In genomic region chr22:38862375-38863329, GRCh38 we compare ENCODE assay signal across 11 cellular contexts. TPM values are rescaled to one million over a fixed set of nuclear protein-coding genes. Genes with fewer than 3 reads are reported as not detected.
DNase-seq lines count a peak whose midpoint lies in the region; ATAC-seq, FAIRE-seq and TF ChIP-seq lines count a peak whose summit lies in the region.
"Had no signal": no experiment of that assay in that cellular context is flagged by ENCODE, and none has a peak within 500 bp of the region (broad histone marks: within the 10 kb centered on the region; RNA-seq: fewer than 3 reads in every experiment).

No MANE protein-coding gene starts in this region.

- no peak for FAIRE-seq in GM19239 (lab: Jason Lieb, UNC)

- no peaks in the 10 kb centered on the region for H3K27me3 Mint-ChIP-seq in activated CD4-positive, alpha-beta T cell treated with anti-CD3 and anti-CD28 coated beads, Interleukin-2, amount 10 ng/mL, durations not matched to agents 7 days and 5 days

- intact Hi-C loops in sciatic nerve (cut with DNase I): loop anchor here (10.0 kb wide), 3 partner anchors 98 to 452 kb away; partner anchors contain the start of genes APOBEC3C and RPL3

- POLR2A ChIA-PET in activated CD4-positive, alpha-beta T cell treated with anti-CD3 and anti-CD28 coated beads, Interleukin-2, amount 10 ng/mL, durations not matched to agents 7 days and 5 days (lab: Charles Lee): no interaction called here

- H3K4me3 ChIP-seq in fibroblast of mammary gland (ENCODE audit: control insufficient read depth, low read depth, low read length): no peak overlapping the region

- H3K4me3 Mint-ChIP-seq in activated CD4-positive, alpha-beta T cell treated with anti-CD3 and anti-CD28 coated beads, Interleukin-2, amount 10 ng/mL, durations not matched to agents 7 days and 5 days: no peak overlapping the region

- peaks cover 2% of the 10 kb centered on the region for H3K36me3 Mint-ChIP-seq in activated CD4-positive, alpha-beta T cell treated with anti-CD3 and anti-CD28 coated beads, Interleukin-2, amount 10 ng/mL, durations not matched to agents 7 days and 5 days (ENCODE audit: low read depth)

- TF ChIP-seq CTCF in fibroblast of mammary gland (conservative IDR thresholded peaks at IDR 0.05; ENCODE audit: control insufficient read depth, insufficient read depth, low read depth, low read length): no peak

- H3K4me1 Mint-ChIP-seq in activated CD4-positive, alpha-beta T cell treated with anti-CD3 and anti-CD28 coated beads, Interleukin-2, amount 10 ng/mL, durations not matched to agents 7 days and 5 days: no peaks in the 10 kb centered on the region

- peak; percentile 59 for ATAC-seq in sciatic nerve
- ATAC-seq: PC-3 had no signal

- H3K27ac Mint-ChIP-seq in activated CD4-positive, alpha-beta T cell treated with anti-CD3 and anti-CD28 coated beads, Interleukin-2, amount 10 ng/mL, durations not matched to agents 7 days and 5 days: no peak overlapping the region

- no peaks in the 10 kb centered on the region for H3K9me3 Mint-ChIP-seq in activated CD4-positive, alpha-beta T cell treated with anti-CD3 and anti-CD28 coated beads, Interleukin-2, amount 10 ng/mL, durations not matched to agents 7 days and 5 days

- in situ Hi-C loops in KBM-7 (cut with MboI; ENCODE audit: low pct_unique_long_range_greater_than_20kb, low sequenced_read_pairs): no loop called here

- CTCF ChIA-PET in activated CD4-positive, alpha-beta T cell treated with anti-CD3 and anti-CD28 coated beads, Interleukin-2, amount 10 ng/mL, durations not matched to agents 7 days and 5 days (lab: Charles Lee): no interaction called here

- DNase-seq in NCI-H1092 treated with DMSO at 0.1 percent for 48 hours (lab: John Stamatoyannopoulos, UW): peak; percentile 23
- no peak for DNase-seq in NCI-H1092 (lab: John Stamatoyannopoulos, UW)
- peak; percentile 16 for DNase-seq in KBM-7
- peak; percentile 37 for DNase-seq in fibroblast of mammary gland (ENCODE audit: low read depth)
- DNase-seq in sciatic nerve (ENCODE audit: low spot score): no peak
- DNase-seq in activated CD4-positive, alpha-beta T cell treated with anti-CD3 and anti-CD28 coated beads, Interleukin-2, amount 10 ng/mL, durations not matched to agents 7 days and 5 days: no peak
- DNase-seq in NCI-H187 treated with DMSO at 0.1 percent for 48 hours (lab: John Stamatoyannopoulos, UW): no peak
- no peak for DNase-seq in GM19239 (ENCODE audit: insufficient read length, low spot score)
- DNase-seq: activated CD4-positive, alpha-beta T cell treated with anti-CD3 and anti-CD28 coated beads, Interleukin-2, amount 50 U/mL, for 1 hour; brain microvascular endothelial cell; PC-3 had no signal

RNA-seq across cellular contexts. Expression of gene CBX6, which starts 9.4 kb away (rescaled TPM):
- total RNA-seq in sciatic nerve: 83.5 TPM
- total RNA-seq in activated CD4-positive, alpha-beta T cell treated with anti-CD3 and anti-CD28 coated beads, Interleukin-2, amount 10 ng/mL, durations not matched to agents 7 days and 5 days: 10 to 100 TPM; 56.0 to 60.5 TPM

RNA-seq across cellular contexts. Expression of gene NPTXR, which starts 18.8 kb away (rescaled TPM):
- 6.9 TPM for total RNA-seq in sciatic nerve
- 1 to 10 TPM; 1.1 to 1.2 TPM for total RNA-seq in activated CD4-positive, alpha-beta T cell treated with anti-CD3 and anti-CD28 coated beads, Interleukin-2, amount 10 ng/mL, durations not matched to agents 7 days and 5 days

Comparison
In these comparisons a context has a peak if more than half of its experiments do, and no peak if none do; other contexts are left out.
1. DNase-seq: peak in NCI-H1092 treated with DMSO at 0.1 percent for 48 hours (single experiment), KBM-7 (single experiment) and fibroblast of mammary gland (single experiment); none in NCI-H1092 (single experiment), sciatic nerve (single experiment), activated CD4-positive, alpha-beta T cell treated with anti-CD3 and anti-CD28 coated beads, Interleukin-2, amount 10 ng/mL, durations not matched to agents 7 days and 5 days (single experiment), NCI-H187 treated with DMSO at 0.1 percent for 48 hours (single experiment) and GM19239 (single experiment).